8 cellular contexts compared by ENCODE assay signal in the genomic region with DNA sequence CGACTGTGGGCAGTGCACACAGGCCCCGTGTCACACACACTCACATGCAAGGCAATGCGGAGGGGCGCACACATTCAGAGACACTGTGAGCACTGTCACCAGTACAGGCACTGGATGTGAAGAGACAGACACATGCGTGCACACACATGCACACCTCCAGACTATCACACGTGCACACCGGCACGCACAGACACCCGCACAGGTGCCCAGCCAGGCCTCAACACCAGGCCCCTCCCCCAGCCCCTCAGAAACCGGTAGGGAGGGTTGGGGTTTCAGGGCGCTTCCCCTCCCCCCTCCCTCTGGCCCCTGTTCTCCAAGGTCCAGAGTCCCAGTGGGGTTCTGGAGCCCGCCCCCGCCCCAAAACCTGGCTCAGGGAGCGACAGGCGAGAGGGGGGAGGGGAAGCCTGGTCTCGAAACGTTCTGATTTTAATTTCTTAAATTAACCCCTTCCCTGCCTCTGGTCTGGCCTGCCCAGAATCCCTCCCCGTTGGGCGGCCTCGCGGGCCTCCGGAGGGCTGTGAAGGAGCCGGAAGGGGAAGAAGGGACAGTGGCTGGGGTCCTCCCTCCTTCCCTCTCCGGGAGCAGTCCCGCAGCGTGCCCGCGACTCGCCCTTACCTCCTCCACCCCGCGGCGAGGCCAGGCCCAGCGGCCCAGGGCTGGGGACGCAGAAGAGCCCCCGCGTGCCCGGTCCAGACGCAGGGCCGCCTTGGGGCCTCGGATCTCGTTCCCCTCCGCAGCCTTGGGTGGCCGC. TPM values are rescaled to one million over a fixed set of nuclear protein-coding genes. Genes with fewer than 3 reads are reported as not detected.
DNase-seq lines count a peak whose midpoint lies in the region; ATAC-seq and TF ChIP-seq lines count a peak whose summit lies in the region.

No MANE protein-coding gene starts in this region.

- TF ChIP-seq POLR2A in esophagus squamous epithelium (IDR thresholded peaks at IDR 0.05): no peak

- H3K9me3 ChIP-seq in WERI-Rb-1 (ENCODE audit: severe bottlenecking): no peaks in the 10 kb centered on the region
- H3K9me3 ChIP-seq in esophagus squamous epithelium: no peaks in the 10 kb centered on the region
- H3K9me3 ChIP-seq in osteoblast (ENCODE audit: low read depth, low read length): no peaks in the 10 kb centered on the region

- DNase-seq in BJ (ENCODE audit: low read depth): no peak
- DNase-seq in WERI-Rb-1: peak; percentile 36
- no peak for DNase-seq in esophagus squamous epithelium (lab: John Stamatoyannopoulos, UW)
- peak; percentile 80 for DNase-seq in osteoblast (ENCODE audit: insufficient read length, low spot score, missing footprints)
- no peak for DNase-seq in GM13977 (ENCODE audit: low spot score)
- no peak for DNase-seq in NCI-H1436 treated with DMSO at 0.1 percent for 48 hours (lab: John Stamatoyannopoulos, UW)

- POLR2A ChIA-PET in BJ (lab: Charles Lee): no interaction called here

- H3K36me3 ChIP-seq in BJ (ENCODE audit: control insufficient read depth, insufficient read depth, low read length): no peaks in the 10 kb centered on the region
- H3K36me3 ChIP-seq in WERI-Rb-1: peaks cover 10% of the 10 kb centered on the region; the same call in 1 of the 2 replicates
- no peaks in the 10 kb centered on the region for H3K36me3 ChIP-seq in esophagus squamous epithelium
- no peaks in the 10 kb centered on the region for H3K36me3 ChIP-seq in osteoblast (ENCODE audit: insufficient read depth, low read length)

- intact Hi-C loops in esophagus squamous epithelium (cut with DNase I): no loop called here

- H3K4me3 ChIP-seq in BJ (ENCODE audit: low read depth, low read length): peak overlapping the region; percentile 75
- H3K4me3 ChIP-seq in WERI-Rb-1 (ENCODE audit: low read depth, low read length): peak overlapping the region; percentile 80
- H3K4me3 ChIP-seq in esophagus squamous epithelium: peak overlapping the region; percentile 54 to 78 (median 62)
- H3K4me3 ChIP-seq in osteoblast (ENCODE audit: insufficient read depth, low read length): peak overlapping the region; percentile 67

- peaks cover 18 to 23% (median 19%) of the 10 kb centered on the region in 3 donors for H3K4me1 ChIP-seq in esophagus squamous epithelium
- H3K4me1 ChIP-seq in osteoblast (ENCODE audit: insufficient read depth, low read length): peaks cover 3% of the 10 kb centered on the region

- 8 to 40% methylated on average over 2 to 8 of the region's 43 CpGs for WGBS in esophagus squamous epithelium, 2 donors

- peak overlapping the region; percentile 74 for H3K4me2 ChIP-seq in osteoblast (ENCODE audit: insufficient read depth, low read length)

- H4K20me1 ChIP-seq in osteoblast (ENCODE audit: insufficient read depth, low read length): no peaks in the 10 kb centered on the region

- peak overlapping the region; percentile 47 for H2AFZ ChIP-seq in osteoblast (ENCODE audit: low read length)

- CTCF ChIA-PET in BJ (lab: Yijun Ruan, JAX): no interaction called here

- H3K27ac ChIP-seq in WERI-Rb-1: peak overlapping the region; percentile 79
- H3K27ac ChIP-seq in esophagus squamous epithelium: peak overlapping the region in 1 of 4 donors; percentile 21
- H3K27ac ChIP-seq in osteoblast (ENCODE audit: low read depth, low read length): no peak overlapping the region

- TF ChIP-seq CTCF in BJ (IDR thresholded peaks at IDR 0.05; ENCODE audit: insufficient read depth, low read depth, low read length) (no peak), WERI-Rb-1 (IDR thresholded peaks at IDR 0.05; ENCODE audit: low read depth, low read length) (no peak), esophagus squamous epithelium (IDR thresholded peaks at IDR 0.05) (no peak), osteoblast (IDR thresholded peaks at IDR 0.05; ENCODE audit: extremely low read depth, low read depth, low read length) (no peak), GM13977 (IDR thresholded peaks at IDR 0.05; ENCODE audit: extremely low read depth, insufficient read depth, missing control alignments) (no peak)

- in situ Hi-C loops in GM13977 (cut with MboI; ENCODE audit: low pct_unique_long_range_greater_than_20kb, low sequenced_read_pairs, unreplicated experiment): no loop called here

- no peaks in the 10 kb centered on the region for H3K79me2 ChIP-seq in osteoblast (ENCODE audit: insufficient read depth, low read length)

- ATAC-seq in GM19035 (IDR thresholded peaks at IDR 0.05; ENCODE audit: unreplicated experiment) (peak; percentile 25), HG03342 (IDR thresholded peaks at IDR 0.05; ENCODE audit: unreplicated experiment) (peak; percentile 21)

- peaks cover 13% of the 10 kb centered on the region for H3K27me3 ChIP-seq in BJ (ENCODE audit: control insufficient read depth, insufficient read depth, low read length)
- H3K27me3 ChIP-seq in WERI-Rb-1 (ENCODE audit: insufficient read depth, low read depth, severe bottlenecking): no peaks in the 10 kb centered on the region
- H3K27me3 ChIP-seq in esophagus squamous epithelium: peaks cover 0 to 56% (median 0%) of the 10 kb centered on the region in 4 donors
- H3K27me3 ChIP-seq in osteoblast (ENCODE audit: insufficient read depth, low read length): peaks cover 31% of the 10 kb centered on the region

RNA-seq across cellular contexts. Expression of gene FBXO41, which starts 0.6 kb away (rescaled TPM):
- 1.9 and 2.4 TPM in 2 replicates for polyA plus RNA-seq in BJ (2011; rRNA removed)
- 1.6 and 1.8 TPM in 2 replicates for polyA minus RNA-seq in BJ (2011; rRNA and poly(A)+ RNA removed)
- total RNA-seq in esophagus squamous epithelium (1 to 10 TPM; 1.1 to 2.3 (median 1.3) TPM), osteoblast (0.29 and 0.36 TPM in 2 replicates)

RNA-seq across cellular contexts. Expression of gene EGR4, which starts 9.6 kb away (rescaled TPM):
- not detected in 2 replicates for polyA plus RNA-seq in BJ (2011; rRNA removed)
- not detected in 2 replicates for polyA minus RNA-seq in BJ (2011; rRNA and poly(A)+ RNA removed)
- under 1 TPM in 1 of 4 donors, not detected in 3; 0.26 TPM for total RNA-seq in esophagus squamous epithelium
- not detected in 2 replicates for total RNA-seq in osteoblast

RNA-seq across cellular contexts. Expression of gene CCT7, which starts 49.6 kb away (rescaled TPM):
- polyA plus RNA-seq in BJ (2011; rRNA removed): 254 and 285 TPM in 2 replicates
- 192 and 323 TPM in 2 replicates for polyA minus RNA-seq in BJ (2011; rRNA and poly(A)+ RNA removed)
- 100 to 1,000 TPM; 149 to 246 (median 217) TPM for total RNA-seq in esophagus squamous epithelium
- total RNA-seq in osteoblast: 180 and 200 TPM in 2 replicates

RNA-seq across cellular contexts. Expression of gene PRADC1, which starts 50.7 kb away (rescaled TPM):
- 19.4 and 19.7 TPM in 2 replicates for polyA plus RNA-seq in BJ (2011; rRNA removed)
- 13.6 and 16.9 TPM in 2 replicates for polyA minus RNA-seq in BJ (2011; rRNA and poly(A)+ RNA removed)
- 10 to 100 TPM; 19.2 to 32.8 (median 29.3) TPM for total RNA-seq in esophagus squamous epithelium
- total RNA-seq in osteoblast: 11.2 and 15.9 TPM in 2 replicates

Comparison
In these comparisons a context has a peak if more than half of its experiments do, and no peak if none do; other contexts are left out.
1. DNase-seq: peak in WERI-Rb-1 (single experiment) and osteoblast (single experiment); none in BJ (single experiment), esophagus squamous epithelium (single experiment), GM13977 (single experiment) and NCI-H1436 treated with DMSO at 0.1 percent for 48 hours (single experiment).
2. Peak in every context shown above with its lines, with median percentiles within 50 percentile points of each other: H3K4me3 ChIP-seq.